13 cellular contexts compared by ENCODE assay signal in genomic region chr11:67486481-67487195, GRCh38. TPM values are rescaled to one million over a fixed set of nuclear protein-coding genes. Genes with fewer than 3 reads are reported as not detected.
DNase-seq lines count a peak whose midpoint lies in the region; ATAC-seq and TF ChIP-seq lines count a peak whose summit lies in the region.
"Had no signal": no experiment of that assay in that cellular context is flagged by ENCODE, and none has a peak within 500 bp of the region (broad histone marks: within the 10 kb centered on the region; RNA-seq: fewer than 3 reads in every experiment).

No MANE protein-coding gene starts in this region.

- peaks cover 11% of the 10 kb centered on the region for H3K79me2 ChIP-seq in neural progenitor cell (ENCODE audit: low read depth)

- H3K9ac ChIP-seq in neural progenitor cell, result no peak overlapping the region

- H3K4me3 ChIP-seq in neural progenitor cell (no peak overlapping the region), suprapubic skin (no peak overlapping the region), HAP-1 (no peak overlapping the region)
- H3K4me3 ChIP-seq: ascending aorta, SK-N-MC had no signal

- H3K27ac Mint-ChIP-seq in activated T-cell treated with anti-CD3 and anti-CD28 coated beads, Interleukin-2, amount 50 U/mL, for 24 hours, result peak overlapping the region; percentile 99
- H3K27ac Mint-ChIP-seq in neural progenitor cell, result no peak overlapping the region
- H3K27ac Mint-ChIP-seq: mesothelial cell of epicardium had no signal

- H3K36me3 ChIP-seq in neural progenitor cell (no peaks in the 10 kb centered on the region), suprapubic skin (peaks cover 38% of the 10 kb centered on the region), HAP-1 (replicated peaks) (peaks cover 14% of the 10 kb centered on the region)

- TF ChIP-seq CTCF in neural progenitor cell (IDR thresholded peaks at IDR 0.05) (no peak), suprapubic skin (IDR thresholded peaks at IDR 0.05) (no peak)

- in situ Hi-C loops in HAP-1 (cut with MboI; ENCODE audit: low sequenced_read_pairs), result no loop called here

- TF ChIP-seq POLR2A in suprapubic skin (IDR thresholded peaks at IDR 0.05), result no peak

- H3K4me1 ChIP-seq in neural progenitor cell, result no peaks in the 10 kb centered on the region
- H3K4me1 ChIP-seq in suprapubic skin, result peaks cover 36% of the 10 kb centered on the region
- peaks cover 15% of the 10 kb centered on the region for H3K4me1 ChIP-seq in HAP-1

- H2AFZ ChIP-seq in neural progenitor cell (replicated peaks), result no peak overlapping the region

- H3K4me3 Mint-ChIP-seq in activated T-cell treated with anti-CD3 and anti-CD28 coated beads, Interleukin-2, amount 50 U/mL, for 24 hours, result peak overlapping the region; percentile 85
- H3K4me3 Mint-ChIP-seq in neural progenitor cell, result peak overlapping the region; percentile 33
- H3K4me3 Mint-ChIP-seq: mesothelial cell of epicardium had no signal

- peak; percentile 66 for DNase-seq in activated CD4-positive, alpha-beta T cell treated with anti-CD3 and anti-CD28 coated beads for 48 hours
- DNase-seq in activated CD4-positive, alpha-beta T cell treated with anti-CD3 and anti-CD28 coated beads, Interleukin-2, amount 50 U/mL, for 1 hour, result no peak
- DNase-seq in activated T-cell treated with anti-CD3 and anti-CD28 coated beads, Interleukin-2, amount 50 U/mL, for 24 hours, result peak; percentile 69
- DNase-seq in neural progenitor cell (ENCODE audit: low spot score) (no peak), suprapubic skin (ENCODE audit: low spot score in 2 of 2) (no peak), HAP-1 (ENCODE audit: low spot score in 2 of 2) (no peak)
- DNase-seq: foreskin fibroblast, NCI-H187 treated with DMSO at 0.1 percent for 48 hours had no signal

- no peak overlapping the region for H3K4me2 ChIP-seq in neural progenitor cell

- TF ChIP-seq EP300 in suprapubic skin (IDR thresholded peaks at IDR 0.05), result no peak

- H3K9me3 ChIP-seq in neural progenitor cell (ENCODE audit: low read depth), result no peaks in the 10 kb centered on the region
- H3K9me3 ChIP-seq in suprapubic skin, result no peaks in the 10 kb centered on the region
- H3K9me3 ChIP-seq in HAP-1, result no peaks in the 10 kb centered on the region
- H3K9me3 ChIP-seq: ascending aorta had no signal

- H4K20me1 ChIP-seq in neural progenitor cell (ENCODE audit: low read depth), result no peaks in the 10 kb centered on the region

- peaks cover 2% of the 10 kb centered on the region for H3K9me3 Mint-ChIP-seq in activated T-cell treated with anti-CD3 and anti-CD28 coated beads, Interleukin-2, amount 50 U/mL, for 24 hours
- H3K9me3 Mint-ChIP-seq in neural progenitor cell, result no peaks in the 10 kb centered on the region
- H3K9me3 Mint-ChIP-seq: mesothelial cell of epicardium had no signal

- peaks cover 6% of the 10 kb centered on the region for H3K27me3 ChIP-seq in neural progenitor cell
- H3K27me3 ChIP-seq in suprapubic skin, result no peaks in the 10 kb centered on the region
- no peaks in the 10 kb centered on the region for H3K27me3 ChIP-seq in HAP-1 (ENCODE audit: low read depth)
- H3K27me3 ChIP-seq: ascending aorta had no signal

- H3K27ac ChIP-seq in neural progenitor cell, result no peak overlapping the region
- H3K27ac ChIP-seq in suprapubic skin, result no peak overlapping the region
- H3K27ac ChIP-seq: ascending aorta, SK-N-MC had no signal

- H3K4me1 Mint-ChIP-seq in activated T-cell treated with anti-CD3 and anti-CD28 coated beads, Interleukin-2, amount 50 U/mL, for 24 hours (ENCODE audit: low read depth), result peaks cover 76% of the 10 kb centered on the region
- H3K4me1 Mint-ChIP-seq in neural progenitor cell, result peaks cover 43% of the 10 kb centered on the region

- H3F3A ChIP-seq in neural progenitor cell (ENCODE audit: low read depth), result no peaks in the 10 kb centered on the region

- WGBS in suprapubic skin, result 86% methylated on average over 18 of the region's 20 CpGs

- peak; percentile 38 for ATAC-seq in HG02588 (IDR thresholded peaks at IDR 0.05; ENCODE audit: unreplicated experiment)
- no peak for ATAC-seq in SK-N-SH treated with all-trans-retinoic acid at 6 μM for 48 hours

- H3K36me3 Mint-ChIP-seq in activated T-cell treated with anti-CD3 and anti-CD28 coated beads, Interleukin-2, amount 50 U/mL, for 24 hours (ENCODE audit: low read depth), result peaks cover 81% of the 10 kb centered on the region
- peaks cover 20% of the 10 kb centered on the region for H3K36me3 Mint-ChIP-seq in neural progenitor cell

- no peaks in the 10 kb centered on the region for H3K27me3 Mint-ChIP-seq in activated T-cell treated with anti-CD3 and anti-CD28 coated beads, Interleukin-2, amount 50 U/mL, for 24 hours
- H3K27me3 Mint-ChIP-seq in neural progenitor cell (ENCODE audit: insufficient read depth, low read depth), result peaks cover 5% of the 10 kb centered on the region

TF ChIP-seq in SK-N-SH treated with all-trans-retinoic acid at 6 μM for 48 hours, 23 proteins besides CTCF, POLR2A, EP300 and RAD21:
- TF ChIP-seq ZC3H10 (CRISPR knock-in tag; IDR thresholded peaks at IDR 0.05) (no peak), POU6F1 (CRISPR knock-in tag; IDR thresholded peaks at IDR 0.05; ENCODE audit: borderline replicate concordance, low read depth) (no peak), TSHZ2 (CRISPR knock-in tag; IDR thresholded peaks at IDR 0.05) (no peak), ARNTL (CRISPR knock-in tag; IDR thresholded peaks at IDR 0.05; ENCODE audit: borderline replicate concordance, low read depth) (no peak), SNAI2 (CRISPR knock-in tag; IDR thresholded peaks at IDR 0.05) (no peak), OSR1 (CRISPR knock-in tag; IDR thresholded peaks at IDR 0.05) (no peak), ZFP30 (CRISPR knock-in tag; IDR thresholded peaks at IDR 0.05) (no peak)
TF ChIP-seq in SK-N-SH treated with all-trans-retinoic acid at 6 μM for 48 hours: peak in this region for 0.

RNA-seq across cellular contexts. Expression of gene AIP, which starts 3.8 kb away (rescaled TPM):
- 20.3 and 38.5 TPM in 2 replicates for total RNA-seq in neural progenitor cell (ENCODE audit: low replicate concordance)
- total RNA-seq in suprapubic skin, result 10 to 100 TPM; 30.5 to 58.4 (median 42.2) TPM

RNA-seq across cellular contexts. Expression of gene TMEM134, which starts 17.6 kb away (rescaled TPM):
- total RNA-seq in neural progenitor cell (ENCODE audit: low replicate concordance), result 68.1 and 88.8 TPM in 2 replicates
- 100 to 1,000 TPM; 131 to 376 (median 207) TPM for total RNA-seq in suprapubic skin

RNA-seq across cellular contexts. Expression of gene PITPNM1, which starts 18.5 kb away (rescaled TPM):
- total RNA-seq in neural progenitor cell (ENCODE audit: low replicate concordance) (7.7 and 32.8 TPM in 2 replicates), suprapubic skin (10 to 100 TPM; 12.4 to 25.7 (median 19.7) TPM)

RNA-seq across cellular contexts. Expression of gene CDK2AP2, which starts 21.3 kb away (rescaled TPM):
- total RNA-seq in neural progenitor cell (ENCODE audit: low replicate concordance) (2.1 and 17.1 TPM in 2 replicates), suprapubic skin (10 to 100 TPM; 16.7 to 44.6 (median 30.9) TPM)

RNA-seq across cellular contexts. Expression of gene CABP4, which starts 31.5 kb away (rescaled TPM):
- not detected in 2 replicates for total RNA-seq in neural progenitor cell (ENCODE audit: low replicate concordance)
- total RNA-seq in suprapubic skin, result 1 to 10 TPM in 1 of 4 donors, under 1 TPM in 2, not detected in 1; 0.38 to 2.5 (median 0.72) TPM
- total RNA-seq: ascending aorta had no signal

Comparison
In these comparisons a context has a peak if more than half of its experiments do, and no peak if none do; other contexts are left out.
1. DNase-seq: peak in activated CD4-positive, alpha-beta T cell treated with anti-CD3 and anti-CD28 coated beads for 48 hours (single experiment) and activated T-cell treated with anti-CD3 and anti-CD28 coated beads, Interleukin-2, amount 50 U/mL, for 24 hours (single experiment); none in activated CD4-positive, alpha-beta T cell treated with anti-CD3 and anti-CD28 coated beads, Interleukin-2, amount 50 U/mL, for 1 hour (single experiment), neural progenitor cell (single experiment), suprapubic skin (0 of 2) and HAP-1 (0 of 2).